ENCODE assay signal across 21 cellular contexts in genomic region chr1:78410643-78411042, GRCh38.
DNase-seq lines count a peak whose midpoint lies in the region; ATAC-seq and TF ChIP-seq lines count a peak whose summit lies in the region.
"Had no signal": no experiment of that assay in that cellular context is flagged by ENCODE, and none has a peak within 500 bp of the region (broad histone marks: within the 10 kb centered on the region; RNA-seq: fewer than 3 reads in every experiment).

No MANE protein-coding gene starts in this region.

- H3K9me3 Mint-ChIP-seq in activated CD4-positive, alpha-beta T cell treated with anti-CD3 and anti-CD28 coated beads, Interleukin-2, amount 10 ng/mL, durations not matched to agents 7 days and 5 days: peaks cover 2% of the 10 kb centered on the region

- no peak overlapping the region for H3K4me3 ChIP-seq in choroid plexus epithelial cell (ENCODE audit: low read depth, low read length)
- H3K4me3 ChIP-seq: A549; BLaER1 treated with 17β-estradiol and CSF1 and Interleukin-3, amounts not matched to agents 10 nM and 100 nM; HAP-1 had no signal

- no peaks in the 10 kb centered on the region for H3K27me3 Mint-ChIP-seq in activated CD4-positive, alpha-beta T cell treated with anti-CD3 and anti-CD28 coated beads, Interleukin-2, amount 10 ng/mL, durations not matched to agents 7 days and 5 days
- H3K27me3 Mint-ChIP-seq: CD4-positive, alpha-beta T cell; CD8-positive, alpha-beta memory T cell had no signal

- no peak for TF ChIP-seq CTCF in choroid plexus epithelial cell (conservative IDR thresholded peaks at IDR 0.05; ENCODE audit: low read depth, low read length)

- ATAC-seq in GM19324 (IDR thresholded peaks at IDR 0.05; ENCODE audit: low FRiP score, unreplicated experiment): no peak
- ATAC-seq: A549 had no signal

- CTCF ChIA-PET in activated CD4-positive, alpha-beta T cell treated with anti-CD3 and anti-CD28 coated beads, Interleukin-2, amount 10 ng/mL, durations not matched to agents 7 days and 5 days (lab: Charles Lee): no interaction called here

- H3K4me1 Mint-ChIP-seq in activated CD4-positive, alpha-beta T cell treated with anti-CD3 and anti-CD28 coated beads, Interleukin-2, amount 10 ng/mL, durations not matched to agents 7 days and 5 days: no peaks in the 10 kb centered on the region
- H3K4me1 Mint-ChIP-seq: CD14-positive monocyte; CD8-positive, alpha-beta memory T cell had no signal

- H3K4me3 Mint-ChIP-seq in activated CD4-positive, alpha-beta T cell treated with anti-CD3 and anti-CD28 coated beads, Interleukin-2, amount 10 ng/mL, durations not matched to agents 7 days and 5 days: no peak overlapping the region
- H3K4me3 Mint-ChIP-seq: CD14-positive monocyte; CD4-positive, alpha-beta T cell; CD8-positive, alpha-beta memory T cell had no signal

- POLR2A ChIA-PET in activated CD4-positive, alpha-beta T cell treated with anti-CD3 and anti-CD28 coated beads, Interleukin-2, amount 10 ng/mL, durations not matched to agents 7 days and 5 days (lab: Charles Lee): no interaction called here

- no peaks in the 10 kb centered on the region for H3K36me3 Mint-ChIP-seq in activated CD4-positive, alpha-beta T cell treated with anti-CD3 and anti-CD28 coated beads, Interleukin-2, amount 10 ng/mL, durations not matched to agents 7 days and 5 days (ENCODE audit: low read depth)
- H3K36me3 Mint-ChIP-seq: CD14-positive monocyte; CD8-positive, alpha-beta memory T cell had no signal

- H3K27ac Mint-ChIP-seq in activated CD4-positive, alpha-beta T cell treated with anti-CD3 and anti-CD28 coated beads, Interleukin-2, amount 10 ng/mL, durations not matched to agents 7 days and 5 days: no peak overlapping the region
- H3K27ac Mint-ChIP-seq: CD14-positive monocyte; CD4-positive, alpha-beta T cell; CD8-positive, alpha-beta memory T cell had no signal

- peak; percentile 21 for DNase-seq in LHCN-M2 (ENCODE audit: low read depth)
- peak; percentile 22 for DNase-seq in choroid plexus epithelial cell (ENCODE audit: low read depth)
- peak; percentile 29 for DNase-seq in fibroblast of peridontal ligament (ENCODE audit: extremely low read depth)
- DNase-seq in NCI-H2081 treated with DMSO at 0.1 percent for 48 hours (lab: John Stamatoyannopoulos, UW): no peak
- no peak for DNase-seq in activated CD4-positive, alpha-beta T cell treated with anti-CD3 and anti-CD28 coated beads, Interleukin-2, amount 10 ng/mL, durations not matched to agents 7 days and 5 days
- DNase-seq in EL: no peak
- DNase-seq: 8988T; ACHN; AML-193; BE2C; CD4-positive, alpha-beta T cell; CD8-positive, alpha-beta memory T cell; DMS 273 treated with DMSO at 0.1 percent for 48 hours; DMS79; GF-D8; GOT3 had no signal

Comparison
In these comparisons a context has a peak if more than half of its experiments do, and no peak if none do; other contexts are left out.
1. DNase-seq: peak in LHCN-M2 (single experiment), choroid plexus epithelial cell (single experiment) and fibroblast of peridontal ligament (single experiment); none in NCI-H2081 treated with DMSO at 0.1 percent for 48 hours (single experiment), activated CD4-positive, alpha-beta T cell treated with anti-CD3 and anti-CD28 coated beads, Interleukin-2, amount 10 ng/mL, durations not matched to agents 7 days and 5 days (single experiment) and EL (single experiment).